15 cellular contexts compared by ENCODE assay signal in genomic region chr14:54794796-54795195, GRCh38.
DNase-seq lines count a peak whose midpoint lies in the region; ATAC-seq and TF ChIP-seq lines count a peak whose summit lies in the region.
"Had no signal": no experiment of that assay in that cellular context is flagged by ENCODE, and none has a peak within 500 bp of the region (broad histone marks: within the 10 kb centered on the region; RNA-seq: fewer than 3 reads in every experiment).

No MANE protein-coding gene starts in this region.

- no peak overlapping the region for H3K14ac ChIP-seq in neuronal stem cell (ENCODE audit: low read length)

- no peak overlapping the region for H2BK120ac ChIP-seq in neuronal stem cell (ENCODE audit: low read depth, low read length)

- no peaks in the 10 kb centered on the region for H4K20me1 ChIP-seq in Karpas-422 (ENCODE audit: insufficient read depth, low read depth, low read length)

- H3K23ac ChIP-seq in neuronal stem cell (ENCODE audit: low read depth, low read length, poor library complexity): no peak overlapping the region

- H3K4me3 ChIP-seq in heart left ventricle (no peak overlapping the region), Karpas-422 (ENCODE audit: low read length) (no peak overlapping the region), neuronal stem cell (ENCODE audit: low read length in 2 of 2) (no peak overlapping the region)
- H3K4me3 ChIP-seq: HAP-1 had no signal

- POLR2A ChIA-PET in CD4-positive, alpha-beta T cell (lab: Charles Lee): no interaction called here

- H4K8ac ChIP-seq in neuronal stem cell (ENCODE audit: low read depth, low read length): no peak overlapping the region

- no peak for DNase-seq in heart left ventricle
- no peak for DNase-seq in Right ventricle myocardium inferior (ENCODE audit: missing footprints)
- no peak for DNase-seq in Karpas-422
- peak; percentile 35 for DNase-seq in islet precursor cell
- DNase-seq in neuronal stem cell (ENCODE audit: low spot score): no peak
- DNase-seq in CD4-positive, alpha-beta T cell: no peak
- no peak for DNase-seq in progenitor cell of endocrine pancreas (ENCODE audit: low spot score, unreplicated experiment)
- DNase-seq: ACHN; BE2C; C1 segment of cervical spinal cord; Caco-2; CD4-positive, CD25-positive, alpha-beta regulatory T cell had no signal

- H3K4me3 Mint-ChIP-seq in CD4-positive, alpha-beta T cell: no peak overlapping the region
- no peak overlapping the region for H3K4me3 Mint-ChIP-seq in progenitor cell of endocrine pancreas (ENCODE audit: low read depth)
- H3K4me3 Mint-ChIP-seq: CD4-positive, CD25-positive, alpha-beta regulatory T cell had no signal

- no peak overlapping the region for H2AFZ ChIP-seq in Karpas-422 (ENCODE audit: low read length)
- peak overlapping the region; percentile 2 for H2AFZ ChIP-seq in neuronal stem cell (ENCODE audit: low read length)

- no peak overlapping the region for H2BK15ac ChIP-seq in neuronal stem cell (ENCODE audit: low read length)

- no peak overlapping the region for H3K27ac Mint-ChIP-seq in CD4-positive, alpha-beta T cell
- no peak overlapping the region for H3K27ac Mint-ChIP-seq in progenitor cell of endocrine pancreas
- H3K27ac Mint-ChIP-seq: CD4-positive, CD25-positive, alpha-beta regulatory T cell had no signal

- CTCF ChIA-PET in CD4-positive, alpha-beta T cell (lab: Charles Lee): interaction anchor here (2.5 kb wide), 1 partner anchor 21 kb away, joined by 7 read pairs; no protein-coding TSS in a partner anchor

- no peak for TF ChIP-seq CTCF in heart left ventricle (IDR thresholded peaks at IDR 0.05)
- TF ChIP-seq CTCF in CD4-positive, alpha-beta T cell (IDR thresholded peaks at IDR 0.05): no peak
- no peak for TF ChIP-seq CTCF in progenitor cell of endocrine pancreas (IDR thresholded peaks at IDR 0.05; ENCODE audit: unreplicated experiment)

- no peak for TF ChIP-seq POLR2A in heart left ventricle (IDR thresholded peaks at IDR 0.05)

- H2AK5ac ChIP-seq in neuronal stem cell (ENCODE audit: low read depth, low read length): no peak overlapping the region

- peak in 3 of 4 donors; percentile 34 to 41 (median 35) for ATAC-seq in heart left ventricle
- ATAC-seq in Right ventricle myocardium inferior: no peak
- ATAC-seq in HG03175 (IDR thresholded peaks at IDR 0.05; ENCODE audit: unreplicated experiment): no peak
- ATAC-seq in CD4-positive, alpha-beta T cell (ENCODE audit: poor library complexity): no peak

- H3K9ac ChIP-seq in Karpas-422 (ENCODE audit: low read length): no peak overlapping the region
- H3K9ac ChIP-seq in neuronal stem cell (ENCODE audit: low read depth, low read length, poor library complexity): no peak overlapping the region

- H3K27me3 ChIP-seq in heart left ventricle (no peaks in the 10 kb centered on the region), Karpas-422 (ENCODE audit: low read length) (no peaks in the 10 kb centered on the region), neuronal stem cell (ENCODE audit: control insufficient read depth in 3 of 3, insufficient read depth in 3 of 3, low read depth in 1 of 3, low read length in 3 of 3) (no peaks in the 10 kb centered on the region)
- H3K27me3 ChIP-seq in CD4-positive, alpha-beta T cell (ENCODE audit: control insufficient read depth, insufficient read depth, low read length): no peaks in the 10 kb centered on the region
- H3K27me3 ChIP-seq: BE2C had no signal

- no peaks in the 10 kb centered on the region for H3K9me2 ChIP-seq in Karpas-422 (replicated peaks; ENCODE audit: insufficient read depth, low read length)

- peaks cover 11% of the 10 kb centered on the region for H3K27me3 Mint-ChIP-seq in CD4-positive, alpha-beta T cell
- no peaks in the 10 kb centered on the region for H3K27me3 Mint-ChIP-seq in progenitor cell of endocrine pancreas

- H3K36me3 ChIP-seq in heart left ventricle: peaks cover 0 to 30% (median 17%) of the 10 kb centered on the region in 9 donors
- peaks cover 56% of the 10 kb centered on the region for H3K36me3 ChIP-seq in Karpas-422 (ENCODE audit: insufficient read depth, low read length)
- H3K36me3 ChIP-seq in neuronal stem cell (replicated peaks in 1 of 2; ENCODE audit: control insufficient read depth in 2 of 2, insufficient read depth in 2 of 2, low read length in 2 of 2): peaks cover 5 to 6% of the 10 kb centered on the region in 2 donors
- H3K36me3 ChIP-seq: BE2C had no signal

- 61 to 73% (median 71%) methylated on average over 3 of the region's 3 CpGs for WGBS in heart left ventricle, 4 donors
- no CpG with 5 or more reads among the region's 3 CpGs for WGBS in neuronal stem cell (ENCODE audit: extremely low coverage in 2 of 2, insufficient read length in 2 of 2, insufficient replicate concordance in 1 of 2), 2 donors

- H3K79me2 ChIP-seq in Karpas-422 (ENCODE audit: low read length): no peaks in the 10 kb centered on the region

- H3K4me1 Mint-ChIP-seq in CD4-positive, alpha-beta T cell (ENCODE audit: low read depth): no peaks in the 10 kb centered on the region
- no peaks in the 10 kb centered on the region for H3K4me1 Mint-ChIP-seq in progenitor cell of endocrine pancreas (ENCODE audit: low read depth)
- H3K4me1 Mint-ChIP-seq: CD4-positive, CD25-positive, alpha-beta regulatory T cell had no signal

- no peaks in the 10 kb centered on the region for H3K36me3 Mint-ChIP-seq in CD4-positive, alpha-beta T cell (ENCODE audit: low read depth)
- H3K36me3 Mint-ChIP-seq in progenitor cell of endocrine pancreas (ENCODE audit: insufficient read depth): no peaks in the 10 kb centered on the region
- H3K36me3 Mint-ChIP-seq: CD4-positive, CD25-positive, alpha-beta regulatory T cell had no signal

- H3K79me1 ChIP-seq in neuronal stem cell (ENCODE audit: low read depth, low read length): no peaks in the 10 kb centered on the region

- no peak overlapping the region for H3K4ac ChIP-seq in neuronal stem cell (ENCODE audit: low read length)

- H3K4me1 ChIP-seq in heart left ventricle (peaks cover 0 to 6% (median 0%) of the 10 kb centered on the region in 12 donors), Karpas-422 (ENCODE audit: low read length) (peaks cover 66% of the 10 kb centered on the region), neuronal stem cell (ENCODE audit: control insufficient read depth in 2 of 2, insufficient read depth in 1 of 2, low read depth in 1 of 2, low read length in 2 of 2) (peaks cover 7 to 22% of the 10 kb centered on the region in 2 donors)
- H3K4me1 ChIP-seq: BE2C, Caco-2, HAP-1 had no signal

- no peak overlapping the region for H3K4me2 ChIP-seq in Karpas-422 (ENCODE audit: low read depth, low read length, poor library complexity, severe bottlenecking)
- no peak overlapping the region for H3K4me2 ChIP-seq in neuronal stem cell (ENCODE audit: insufficient read depth, low read length, poor library complexity, severe bottlenecking)

- no peak overlapping the region for H2BK5ac ChIP-seq in neuronal stem cell (ENCODE audit: low read length)

- intact Hi-C loops in heart left ventricle (cut with DNase I) (no loop called here), Right ventricle myocardium inferior (cut with DNase I) (no loop called here)
- intact Hi-C loops in CD4-positive, alpha-beta T cell (cut with DNase I, micrococcal nuclease): no loop called here

- H3K18ac ChIP-seq in neuronal stem cell (ENCODE audit: low read length): peak overlapping the region; percentile 3

- no peak overlapping the region for H4K91ac ChIP-seq in neuronal stem cell (ENCODE audit: low read depth, low read length, poor library complexity)

- H3K9me3 Mint-ChIP-seq in CD4-positive, alpha-beta T cell: no peaks in the 10 kb centered on the region
- no peaks in the 10 kb centered on the region for H3K9me3 Mint-ChIP-seq in progenitor cell of endocrine pancreas (ENCODE audit: low read depth)

- H3K27ac ChIP-seq in heart left ventricle: no peak overlapping the region
- H3K27ac ChIP-seq in Karpas-422 (ENCODE audit: low read length): peak overlapping the region; percentile 60
- H3K27ac ChIP-seq in neuronal stem cell (replicated peaks; ENCODE audit: low read length): no peak overlapping the region
- H3K27ac ChIP-seq in CD4-positive, alpha-beta T cell (ENCODE audit: low read depth, low read length): no peak overlapping the region
- H3K27ac ChIP-seq: HL-60 had no signal

- no peak overlapping the region for H2BK12ac ChIP-seq in neuronal stem cell (ENCODE audit: low read length)

- peaks cover 0 to 16% (median 3%) of the 10 kb centered on the region in 12 donors for H3K9me3 ChIP-seq in heart left ventricle
- peaks cover 6% of the 10 kb centered on the region for H3K9me3 ChIP-seq in Karpas-422 (ENCODE audit: low read length)
- H3K9me3 ChIP-seq in neuronal stem cell (replicated peaks in 1 of 2; ENCODE audit: control insufficient read depth in 2 of 2, insufficient read depth in 1 of 2, low read depth in 1 of 2, low read length in 2 of 2): peaks cover 8 to 9% of the 10 kb centered on the region in 2 donors
- H3K9me3 ChIP-seq in CD4-positive, alpha-beta T cell (ENCODE audit: control insufficient read depth, low read length): peaks cover 6% of the 10 kb centered on the region
- H3K9me3 ChIP-seq: BE2C, HAP-1 had no signal

Comparison
In these comparisons a context has a peak if more than half of its experiments do, and no peak if none do; other contexts are left out.
1. ATAC-seq: peak in heart left ventricle (3 of 4); none in Right ventricle myocardium inferior (single experiment), HG03175 (single experiment) and CD4-positive, alpha-beta T cell (single experiment).